ENCODE assay signal across 6 cellular contexts in the genomic region with DNA sequence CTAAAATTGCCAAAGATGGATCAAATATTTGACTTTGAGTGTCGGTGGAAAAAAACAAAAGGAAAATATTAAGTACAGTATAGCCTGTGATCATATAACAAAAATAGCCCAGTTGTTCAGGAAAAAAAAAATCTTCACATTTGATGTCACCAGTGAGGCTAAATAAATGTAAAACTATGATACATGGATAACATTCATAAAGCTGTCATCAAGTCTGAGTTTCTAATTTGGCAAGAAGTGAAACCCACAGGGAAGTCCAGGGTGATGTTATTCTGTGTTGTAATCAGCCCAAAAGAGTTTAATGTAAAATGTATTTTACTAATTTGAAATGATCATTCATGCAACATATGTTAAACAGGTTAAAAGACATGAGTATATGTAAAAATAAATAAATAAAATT.
"Had no signal": no experiment of that assay in that cellular context is flagged by ENCODE, and none has a peak within 500 bp of the region (broad histone marks: within the 10 kb centered on the region; RNA-seq: fewer than 3 reads in every experiment).

No MANE protein-coding gene starts in this region.

- DNase-seq: IMR-90 had no signal

- H3K36me3 Mint-ChIP-seq: IgD-negative memory B cell had no signal

- H3K27me3 Mint-ChIP-seq: IgD-negative memory B cell had no signal

- H3K27ac ChIP-seq: HL-60 had no signal

- H3K4me3 ChIP-seq: K562 had no signal

- FAIRE-seq: HepG2, HTR-8/SVneo, K562 had no signal

- H3K4me1 Mint-ChIP-seq: IgD-negative memory B cell had no signal

- H3K4me3 Mint-ChIP-seq: IgD-negative memory B cell had no signal

- H3K27ac Mint-ChIP-seq: IgD-negative memory B cell had no signal
